Comparison of ENCODE assay signal across 16 cellular contexts in genomic region chr15:100022426-100022825, GRCh38.
"Had no signal": no experiment of that assay in that cellular context is flagged by ENCODE, and none has a peak within 500 bp of the region (broad histone marks: within the 10 kb centered on the region; RNA-seq: fewer than 3 reads in every experiment).

No MANE protein-coding gene starts in this region.

- FAIRE-seq: small intestine had no signal

- H3K4me3 ChIP-seq: colonic mucosa, mucosa of descending colon, ovary, stomach, uterus had no signal

- H3K4me1 ChIP-seq: colonic mucosa, stomach, uterus had no signal

- H3K4me3 Mint-ChIP-seq: naive thymus-derived CD8-positive, alpha-beta T cell; neural crest cell; type B pancreatic cell had no signal

- H3K27ac ChIP-seq: colonic mucosa, ovary, stomach had no signal

- H3K36me3 ChIP-seq: colonic mucosa, gastrocnemius medialis, ovary, stomach, uterus had no signal

- H3K27ac Mint-ChIP-seq: type B pancreatic cell had no signal

- H3K27me3 ChIP-seq: colonic mucosa, gastrocnemius medialis, ovary, stomach, uterus had no signal

- H3K27me3 Mint-ChIP-seq: naive thymus-derived CD8-positive, alpha-beta T cell; type B pancreatic cell had no signal

- H3K4me1 Mint-ChIP-seq: naive thymus-derived CD8-positive, alpha-beta T cell had no signal

- DNase-seq: colonic mucosa; dermis blood vessel endothelial cell; glutamatergic neuron; left colon; mammary epithelial cell; mucosa of descending colon; naive thymus-derived CD8-positive, alpha-beta T cell; ovary; small intestine; stimulated activated CD4-positive, alpha-beta T cell treated with anti-CD3 and anti-CD28 coated beads, Interleukin-12 subunit alpha, Interleukin-12 subunit beta, amount 100 ng/mL, for 4 hours; stimulated activated naive CD4-positive, alpha-beta T cell; stomach had no signal

- ATAC-seq: left colon; mucosa of descending colon; naive thymus-derived CD8-positive, alpha-beta T cell had no signal

- H3K9me3 ChIP-seq: colonic mucosa, gastrocnemius medialis, mucosa of descending colon, ovary, uterus had no signal
